28 cellular contexts compared by ENCODE assay signal in genomic region chr3:165389064-165389463, GRCh38.
DNase-seq lines count a peak whose midpoint lies in the region; ATAC-seq and TF ChIP-seq lines count a peak whose summit lies in the region.
"Had no signal": no experiment of that assay in that cellular context is flagged by ENCODE, and none has a peak within 500 bp of the region (broad histone marks: within the 10 kb centered on the region; RNA-seq: fewer than 3 reads in every experiment).

No MANE protein-coding gene starts in this region.

- intact Hi-C loops in Right ventricle myocardium inferior (cut with DNase I), result no loop called here
- intact Hi-C loops in cardiac septum (cut with DNase I), result no loop called here
- intact Hi-C loops in left cardiac atrium (cut with DNase I), result no loop called here

- no peak for DNase-seq in Right ventricle myocardium inferior (ENCODE audit: missing footprints)
- DNase-seq in cardiac septum (ENCODE audit: low spot score), result no peak
- DNase-seq in epithelial cell of esophagus (ENCODE audit: low read depth), result peak; percentile 4
- no peak for DNase-seq in left cardiac atrium
- DNase-seq in skeletal muscle cell (ENCODE audit: low read depth), result peak; percentile 10
- no peak for DNase-seq in cerebellar nuclear complex (lab: John Stamatoyannopoulos, UW)
- no peak for DNase-seq in occipital lobe (lab: John Stamatoyannopoulos, UW)
- DNase-seq: activated CD4-positive, alpha-beta T cell treated with anti-CD3 and anti-CD28 coated beads for 4 hours; activated CD8-positive, alpha-beta memory T cell treated with anti-CD3 and anti-CD28 coated beads for 24 hours; activated T-cell treated with anti-CD3 and anti-CD28 coated beads, Interleukin-2, amount 50 U/mL, for 1 hour; body of pancreas; CD8-positive, alpha-beta memory T cell; cortex of kidney; DMS153; esophagus squamous epithelium; HFFc6; kidney glomerular epithelial cell; MV-4-11; NCI-H1436 treated with DMSO at 0.1 percent for 48 hours; NCI-H69; stimulated activated CD4-positive, alpha-beta T cell treated with anti-CD3 and anti-CD28 coated beads, Interleukin-4, amount 100 ng/mL, for 24 hours; substantia nigra; upper lobe of right lung had no signal

- TF ChIP-seq CTCF in epithelial cell of esophagus (IDR thresholded peaks at IDR 0.05; ENCODE audit: insufficient read depth, low read depth, low read length, missing control alignments), result no peak

- ATAC-seq in Right ventricle myocardium inferior, result peak; percentile 85
- peak; percentile 41 to 68 for ATAC-seq in left cardiac atrium
- no peak for ATAC-seq in HG02970 (IDR thresholded peaks at IDR 0.05; ENCODE audit: low FRiP score, unreplicated experiment)
- ATAC-seq: body of pancreas; GM23338; sciatic nerve; stimulated activated memory B cell treated with anti-CD40 and anti-IgM and Interleukin-4, amounts not matched to agents 10 μg/mL and 1 μg/mL and 100 μg/mL, for 72 hours; upper lobe of right lung had no signal

- H3K4me3 ChIP-seq in epithelial cell of esophagus (ENCODE audit: low read length) (no peak overlapping the region), skeletal muscle cell (ENCODE audit: low read depth, low read length) (no peak overlapping the region)
- H3K4me3 ChIP-seq: body of pancreas, esophagus squamous epithelium, GM23338, heart right ventricle, upper lobe of right lung had no signal

Comparison
In these comparisons a context has a peak if more than half of its experiments do, and no peak if none do; other contexts are left out.
1. DNase-seq: peak in epithelial cell of esophagus (single experiment) and skeletal muscle cell (single experiment); none in Right ventricle myocardium inferior (single experiment), cardiac septum (single experiment), left cardiac atrium (single experiment), cerebellar nuclear complex (0 of 2) and occipital lobe (single experiment).